ENCODE assay signal across 1 cellular context in the genomic region with DNA sequence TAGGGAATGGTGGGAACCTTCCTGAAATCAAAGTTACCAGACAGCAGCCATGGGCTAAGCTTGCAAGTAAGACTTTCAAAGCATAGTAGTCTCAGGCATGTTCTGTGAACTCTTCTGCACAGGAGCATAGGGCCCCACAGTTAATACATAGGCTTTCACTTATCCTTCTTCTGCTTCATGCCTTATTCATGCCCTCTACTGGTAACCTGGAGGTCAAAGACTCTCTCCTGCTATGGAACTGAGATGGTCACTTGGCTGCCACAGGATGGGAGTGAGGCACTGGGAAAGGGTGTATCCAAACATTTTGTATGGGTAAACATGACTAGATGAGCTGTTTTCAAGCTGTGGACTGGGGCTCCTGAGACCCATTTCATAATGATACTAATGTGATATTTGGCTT.
TF ChIP-seq lines count a peak whose summit lies in the region.

No MANE protein-coding gene starts in this region.

TF ChIP-seq in HepG2, 621 proteins besides CTCF, POLR2A, EP300 and RAD21 (continued from another document):
- TF ChIP-seq ZFP91 (CRISPR knock-in tag; IDR thresholded peaks at IDR 0.05; ENCODE audit: borderline replicate concordance) (no peak), RFXANK (CRISPR knock-in tag; IDR thresholded peaks at IDR 0.05) (no peak), ZNF629 (CRISPR knock-in tag; conservative IDR thresholded peaks at IDR 0.05) (no peak), ZNF776 (CRISPR knock-in tag; IDR thresholded peaks at IDR 0.05) (no peak), NR2F6 (IDR thresholded peaks at IDR 0.05) (peak; percentile 35; the same call in 1 of the 2 replicates), NR2F6 (CRISPR knock-in tag; IDR thresholded peaks at IDR 0.05) (peak; percentile 29; the same call in 1 of the 2 replicates), ZNF10 (CRISPR knock-in tag; IDR thresholded peaks at IDR 0.05; ENCODE audit: borderline replicate concordance, low read depth) (no peak), RXRB (CRISPR knock-in tag; IDR thresholded peaks at IDR 0.05; ENCODE audit: borderline replicate concordance) (no peak), SRF (IDR thresholded peaks at IDR 0.05; ENCODE audit: low read depth, low read length) (no peak), CHCHD3 (CRISPR knock-in tag; IDR thresholded peaks at IDR 0.05) (no peak), STAG1 (CRISPR knock-in tag; IDR thresholded peaks at IDR 0.05) (peak; percentile 51)
